In the genomic region with DNA sequence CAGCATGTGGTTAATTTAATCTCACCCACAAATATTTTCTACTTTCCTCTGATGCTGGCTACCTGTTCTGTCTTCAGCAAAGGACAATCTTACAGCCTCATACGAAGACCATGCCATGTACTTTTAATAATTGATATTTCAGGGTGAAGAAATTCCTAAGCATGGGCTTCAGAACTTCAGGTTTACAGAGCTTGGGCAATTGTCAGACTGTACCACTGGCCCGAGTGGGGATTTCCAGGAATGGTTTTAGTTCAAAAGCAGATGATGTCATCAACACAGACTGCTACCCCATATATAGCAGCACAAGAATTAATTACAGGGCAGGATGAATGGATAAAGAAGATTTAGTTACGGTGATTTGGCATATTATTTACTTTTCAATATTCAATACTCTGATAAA, we compare ENCODE assay signal across 16 cellular contexts.
A peak's percentile ranks its signal among the peaks of the same experiment; 100 is the strongest.
DNase-seq lines count a peak whose midpoint lies in the region; ATAC-seq and TF ChIP-seq lines count a peak whose summit lies in the region.
"Had no signal": no experiment of that assay in that cellular context is flagged by ENCODE, and none has a peak within 500 bp of the region (broad histone marks: within the 10 kb centered on the region; RNA-seq: fewer than 3 reads in every experiment).

No MANE protein-coding gene starts in this region.

- no peak overlapping the region for H2AFZ ChIP-seq in SK-N-SH (ENCODE audit: low read depth)

- H3K4me2 ChIP-seq in SK-N-SH: no peak overlapping the region

- H3K4me3 Mint-ChIP-seq in activated B cell treated with CpG ODN at 0.5 μM for 24 hours: peak overlapping the region; percentile 44
- peak overlapping the region in 2 of 3 experiments; percentile 6 to 62 for H3K4me3 Mint-ChIP-seq in nephron
- H3K4me3 Mint-ChIP-seq: activated CD8-positive, alpha-beta memory T cell treated with anti-CD3 and anti-CD28 coated beads, Interleukin-2, amount 10 ng/mL, durations not matched to agents 7 days and 5 days had no signal

- ATAC-seq in SK-N-SH treated with all-trans-retinoic acid at 6 μM for 48 hours (no peak), HG02610 (IDR thresholded peaks at IDR 0.05; ENCODE audit: unreplicated experiment) (peak; percentile 49), activated B cell treated with CpG ODN at 0.5 μM for 24 hours (ENCODE audit: low read depth) (peak; percentile 69)
- ATAC-seq: activated CD8-positive, alpha-beta memory T cell treated with anti-CD3 and anti-CD28 coated beads, Interleukin-2, amount 10 ng/mL, durations not matched to agents 7 days and 5 days; left colon had no signal

- no peaks in the 10 kb centered on the region for H3K9me3 ChIP-seq in SK-N-SH
- H3K9me3 ChIP-seq: Caco-2, tibial nerve had no signal

- intact Hi-C loops in activated B cell treated with CpG ODN at 0.5 μM for 24 hours (cut with micrococcal nuclease): no loop called here

- CTCF ChIA-PET in SK-N-SH (lab: Yijun Ruan, JAX) (interaction anchor here (1.1 to 1.2 kb wide), 2 partner anchors 10 to 243 kb away, joined by 3 read pairs; no protein-coding TSS in a partner anchor), activated B cell treated with CpG ODN at 0.5 μM for 24 hours (lab: Charles Lee) (no interaction called here)

- H3K27me3 Mint-ChIP-seq in activated B cell treated with CpG ODN at 0.5 μM for 24 hours (no peaks in the 10 kb centered on the region), nephron (ENCODE audit: low read depth) (peaks cover 4% of the 10 kb centered on the region)
- H3K27me3 Mint-ChIP-seq: activated CD8-positive, alpha-beta memory T cell treated with anti-CD3 and anti-CD28 coated beads, Interleukin-2, amount 10 ng/mL, durations not matched to agents 7 days and 5 days had no signal

- no peaks in the 10 kb centered on the region for H3K9me2 ChIP-seq in SK-N-SH

- no peaks in the 10 kb centered on the region for H4K20me1 ChIP-seq in SK-N-SH (ENCODE audit: insufficient read depth)

- TF ChIP-seq RAD21 in SK-N-SH (IDR thresholded peaks at IDR 0.05; ENCODE audit: low read length): no peak

- no peaks in the 10 kb centered on the region; the same call in 1 of the 2 replicates for H3K79me2 ChIP-seq in SK-N-SH (ENCODE audit: insufficient read depth)

- H3K9me3 Mint-ChIP-seq in activated B cell treated with CpG ODN at 0.5 μM for 24 hours: no peaks in the 10 kb centered on the region
- H3K9me3 Mint-ChIP-seq in nephron: no peaks in the 10 kb centered on the region

- POLR2A ChIA-PET in SK-N-SH (lab: Yijun Ruan, JAX) (no interaction called here), activated B cell treated with CpG ODN at 0.5 μM for 24 hours (lab: Charles Lee) (interaction anchor here (0.5 to 1.7 kb wide), 3 partner anchors 17 to 106 kb away, joined by 3 to 6 read pairs (median 4); no protein-coding TSS in a partner anchor)

- peak overlapping the region; percentile 11 for H3K27ac Mint-ChIP-seq in activated B cell treated with CpG ODN at 0.5 μM for 24 hours
- peak overlapping the region in 2 of 3 experiments; percentile 8 to 18 for H3K27ac Mint-ChIP-seq in nephron
- H3K27ac Mint-ChIP-seq: activated CD8-positive, alpha-beta memory T cell treated with anti-CD3 and anti-CD28 coated beads, Interleukin-2, amount 10 ng/mL, durations not matched to agents 7 days and 5 days had no signal

- H3K27ac ChIP-seq in SK-N-SH (ENCODE audit: low read depth in 2 of 2, low read length in 1 of 2): no peak overlapping the region
- H3K27ac ChIP-seq: 22Rv1, tibial nerve had no signal

- H3F3A ChIP-seq in SK-N-SH (replicated peaks; ENCODE audit: insufficient read depth): peaks cover 19% of the 10 kb centered on the region

- no peaks in the 10 kb centered on the region for H3K36me3 ChIP-seq in SK-N-SH (replicated peaks in 1 of 2; ENCODE audit: control insufficient read depth in 1 of 2, insufficient read depth in 2 of 2, low read length in 1 of 2)
- H3K36me3 ChIP-seq: tibial nerve had no signal

- peaks cover 14 to 16% of the 10 kb centered on the region in 2 experiments; a peak in 3 of 4 replicates for H3K4me1 ChIP-seq in SK-N-SH (ENCODE audit: control insufficient read depth in 1 of 2, insufficient read depth in 2 of 2, low read depth in 1 of 2, low read length in 1 of 2)
- H3K4me1 ChIP-seq: Caco-2 had no signal

- H3K36me3 Mint-ChIP-seq in activated B cell treated with CpG ODN at 0.5 μM for 24 hours (ENCODE audit: low read depth) (no peaks in the 10 kb centered on the region), nephron (ENCODE audit: low read depth) (no peaks in the 10 kb centered on the region)

- no peak overlapping the region for H3K4me3 ChIP-seq in SK-N-SH (ENCODE audit: low read depth in 2 of 2, low read length in 1 of 2)
- H3K4me3 ChIP-seq: tibial nerve had no signal

- WGBS in SK-N-SH (ENCODE audit: low lambda C conversion rate): 77% methylated on average over 3 of the region's 3 CpGs

- no peaks in the 10 kb centered on the region for H3K27me3 ChIP-seq in SK-N-SH (ENCODE audit: insufficient read depth)
- H3K27me3 ChIP-seq: tibial nerve had no signal

- peaks cover 32% of the 10 kb centered on the region for H3K4me1 Mint-ChIP-seq in activated B cell treated with CpG ODN at 0.5 μM for 24 hours
- peaks cover 41% of the 10 kb centered on the region for H3K4me1 Mint-ChIP-seq in nephron

- TF ChIP-seq EP300 in SK-N-SH (IDR thresholded peaks at IDR 0.05; ENCODE audit: borderline replicate concordance in 1 of 2, low read depth in 1 of 2, low read length in 1 of 2): no peak

- DNase-seq in SK-N-SH (no peak), activated B cell treated with CpG ODN at 0.5 μM for 24 hours (no peak), SK-N-DZ (ENCODE audit: low spot score) (no peak), CD1c-positive myeloid dendritic cell (ENCODE audit: extremely low spot score) (no peak), NCI-H1694 treated with DMSO at 0.1 percent for 48 hours (lab: John Stamatoyannopoulos, UW) (no peak)
- DNase-seq: activated CD8-positive, alpha-beta memory T cell treated with anti-CD3 and anti-CD28 coated beads, Interleukin-2, amount 10 ng/mL, durations not matched to agents 7 days and 5 days; amniotic stem cell; Caco-2; effector memory CD4-positive, alpha-beta T cell; glutamatergic neuron; left colon had no signal

- no peak overlapping the region for H3K9ac ChIP-seq in SK-N-SH

- TF ChIP-seq CTCF in SK-N-SH (IDR thresholded peaks at IDR 0.05) (no peak), activated B cell treated with CpG ODN at 0.5 μM for 24 hours (IDR thresholded peaks at IDR 0.05) (no peak), nephron (IDR thresholded peaks at IDR 0.05; ENCODE audit: unreplicated experiment in 3 of 3) (no peak)

TF ChIP-seq in SK-N-SH, 30 proteins besides CTCF, POLR2A, EP300 and RAD21:
- TF ChIP-seq GATA2 (CRISPR knock-in tag; IDR thresholded peaks at IDR 0.05) (no peak), GABPA (IDR thresholded peaks at IDR 0.05; ENCODE audit: low read depth) (no peak), RXRA (IDR thresholded peaks at IDR 0.05; ENCODE audit: borderline replicate concordance, low read depth) (0 out of 2 replicates have a peak, but pooled peaks have one; percentile 16), TAF1 (IDR thresholded peaks at IDR 0.05; ENCODE audit: borderline replicate concordance, low read depth, low read length) (no peak), MAX (IDR thresholded peaks at IDR 0.05; ENCODE audit: low read depth) (no peak), YY1 (IDR thresholded peaks at IDR 0.05; ENCODE audit: low read depth) (no peak)
- TF ChIP-seq, protein P1, sequence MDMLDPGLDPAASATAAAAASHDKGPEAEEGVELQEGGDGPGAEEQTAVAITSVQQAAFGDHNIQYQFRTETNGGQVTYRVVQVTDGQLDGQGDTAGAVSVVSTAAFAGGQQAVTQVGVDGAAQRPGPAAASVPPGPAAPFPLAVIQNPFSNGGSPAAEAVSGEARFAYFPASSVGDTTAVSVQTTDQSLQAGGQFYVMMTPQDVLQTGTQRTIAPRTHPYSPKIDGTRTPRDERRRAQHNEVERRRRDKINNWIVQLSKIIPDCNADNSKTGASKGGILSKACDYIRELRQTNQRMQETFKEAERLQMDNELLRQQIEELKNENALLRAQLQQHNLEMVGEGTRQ (IDR thresholded peaks at IDR 0.05; ENCODE audit: borderline replicate concordance, low read depth, low read length): no peak

TF ChIP-seq in SK-N-SH treated with all-trans-retinoic acid at 6 μM for 48 hours, 23 proteins besides CTCF, POLR2A, EP300 and RAD21:
- TF ChIP-seq OSR1 (CRISPR knock-in tag; IDR thresholded peaks at IDR 0.05) (no peak), PPARA (CRISPR knock-in tag; IDR thresholded peaks at IDR 0.05; ENCODE audit: borderline replicate concordance) (no peak), SNAI2 (CRISPR knock-in tag; IDR thresholded peaks at IDR 0.05) (no peak), BACH2 (CRISPR knock-in tag; IDR thresholded peaks at IDR 0.05; ENCODE audit: borderline replicate concordance) (no peak), TCF4 (CRISPR knock-in tag; IDR thresholded peaks at IDR 0.05; ENCODE audit: borderline replicate concordance) (no peak)
